9 cellular contexts compared by ENCODE assay signal in genomic region chr7:101308245-101309085, GRCh38. TPM values are rescaled to one million over a fixed set of nuclear protein-coding genes. Genes with fewer than 3 reads are reported as not detected.
A peak's percentile ranks its signal among the peaks of the same experiment; 100 is the strongest.
DNase-seq lines count a peak whose midpoint lies in the region; ATAC-seq and TF ChIP-seq lines count a peak whose summit lies in the region.
"Had no signal": no experiment of that assay in that cellular context is flagged by ENCODE, and none has a peak within 500 bp of the region (broad histone marks: within the 10 kb centered on the region; RNA-seq: fewer than 3 reads in every experiment).

No MANE protein-coding gene starts in this region.

- peaks cover 25% of the 10 kb centered on the region for H3K27me3 Mint-ChIP-seq in GM23338 (ENCODE audit: insufficient read depth, low read depth, poor library complexity)
- peaks cover 53% of the 10 kb centered on the region for H3K27me3 Mint-ChIP-seq in stimulated activated naive CD8-positive, alpha-beta T cell treated with anti-CD3 and anti-CD28 coated beads, Interleukin-15, amount 100 ng/mL, for 72 hours

- H3F3A ChIP-seq in GM23338 (replicated peaks; ENCODE audit: low read depth) = peaks cover 61% of the 10 kb centered on the region

- H3K36me3 ChIP-seq in A673 (ENCODE audit: insufficient read depth, low read length, poor library complexity, severe bottlenecking) (peaks cover 16% of the 10 kb centered on the region), GM23338 (ENCODE audit: insufficient read depth) (peaks cover 57% of the 10 kb centered on the region), mucosa of stomach (ENCODE audit: control insufficient read depth, insufficient read depth, low read length) (no peaks in the 10 kb centered on the region)
- no peaks in the 10 kb centered on the region for H3K36me3 ChIP-seq in effector memory CD4-positive, alpha-beta T cell (ENCODE audit: control insufficient read depth, insufficient read depth, low read length)
- H3K36me3 ChIP-seq: neutrophil had no signal

- H3K4me2 ChIP-seq in GM23338 = peak overlapping the region; percentile 99

- intact Hi-C loops in A673 (cut with micrococcal nuclease; ENCODE audit: unreplicated experiment) = no loop called here

- POLR2A ChIA-PET in A673 (lab: Charles Lee; ENCODE audit: low non-redundant PET) = interaction anchor here (0.6 to 0.7 kb wide), 2 partner anchors 195 to 632 kb away, joined by 3 to 7 read pairs; no protein-coding TSS in a partner anchor

- H4K20me1 ChIP-seq in GM23338 (replicated peaks; ENCODE audit: insufficient read depth) = peaks cover 57% of the 10 kb centered on the region

- H3K9me3 ChIP-seq in A673 (ENCODE audit: low read depth, low read length, poor library complexity, severe bottlenecking) (peaks cover 11% of the 10 kb centered on the region), mucosa of stomach (ENCODE audit: control insufficient read depth, low read length) (no peaks in the 10 kb centered on the region)
- H3K9me3 ChIP-seq in effector memory CD4-positive, alpha-beta T cell (ENCODE audit: control insufficient read depth, low read length) = no peaks in the 10 kb centered on the region
- H3K9me3 ChIP-seq: neutrophil had no signal

- peaks cover 84% of the 10 kb centered on the region for H3K36me3 Mint-ChIP-seq in GM23338 (ENCODE audit: low read depth)

- peak overlapping the region; percentile 98 for H3K4me3 Mint-ChIP-seq in GM23338
- peak overlapping the region; percentile 95 to 96 for H3K4me3 Mint-ChIP-seq in stimulated activated naive CD8-positive, alpha-beta T cell treated with anti-CD3 and anti-CD28 coated beads, Interleukin-15, amount 100 ng/mL, for 72 hours

- peaks cover 10% of the 10 kb centered on the region; the same call in 2 of the 3 replicates for H3K9me3 Mint-ChIP-seq in GM23338
- H3K9me3 Mint-ChIP-seq in stimulated activated naive CD8-positive, alpha-beta T cell treated with anti-CD3 and anti-CD28 coated beads, Interleukin-15, amount 100 ng/mL, for 72 hours = peaks cover 5 to 21% of the 10 kb centered on the region in 2 donors

- H3K27me3 ChIP-seq in A673 (replicated peaks; ENCODE audit: insufficient read depth, low read depth, low read length, poor library complexity) (peaks cover 6% of the 10 kb centered on the region), GM23338 (ENCODE audit: insufficient read depth) (no peaks in the 10 kb centered on the region), mucosa of stomach (ENCODE audit: control insufficient read depth, insufficient read depth, low read length) (peaks cover 22% of the 10 kb centered on the region)
- peaks cover 27% of the 10 kb centered on the region for H3K27me3 ChIP-seq in effector memory CD4-positive, alpha-beta T cell (replicated peaks; ENCODE audit: control insufficient read depth, insufficient read depth, low read length, poor library complexity, severe bottlenecking)

- peaks cover 91% of the 10 kb centered on the region for H3K79me2 ChIP-seq in GM23338 (replicated peaks; ENCODE audit: insufficient read depth)

- CTCF ChIA-PET in A673 (lab: Charles Lee) = interaction anchor here (0.6 to 1.5 kb wide), 3 partner anchors 13 to 196 kb away, joined by 3 to 4 read pairs (median 3); partner anchors contain the start of gene IFT22

- H3K9me2 ChIP-seq in GM23338 (ENCODE audit: insufficient read depth) = no peaks in the 10 kb centered on the region

- peak overlapping the region; percentile 19 for H3K27ac ChIP-seq in A673 (ENCODE audit: low read depth, low read length, poor library complexity, severe bottlenecking)
- peak overlapping the region; percentile 65 for H3K27ac ChIP-seq in GM23338 (ENCODE audit: low read depth)
- peak overlapping the region; percentile 38 for H3K27ac ChIP-seq in VCaP
- no peak overlapping the region for H3K27ac ChIP-seq in effector memory CD4-positive, alpha-beta T cell (ENCODE audit: insufficient read depth, low read length, poor library complexity, severe bottlenecking)
- H3K27ac ChIP-seq: neutrophil had no signal

- H3K4me1 Mint-ChIP-seq in GM23338 = peaks cover 26% of the 10 kb centered on the region
- H3K4me1 Mint-ChIP-seq in stimulated activated naive CD8-positive, alpha-beta T cell treated with anti-CD3 and anti-CD28 coated beads, Interleukin-15, amount 100 ng/mL, for 72 hours = peaks cover 19% of the 10 kb centered on the region

- H3K4me3 ChIP-seq in A673 (ENCODE audit: low read depth, low read length, poor library complexity, severe bottlenecking) = peak overlapping the region; percentile 53
- peak overlapping the region; percentile 97 for H3K4me3 ChIP-seq in GM23338
- peak overlapping the region; percentile 55 for H3K4me3 ChIP-seq in effector memory CD4-positive, alpha-beta T cell (ENCODE audit: insufficient read depth, low read depth, low read length, poor library complexity, severe bottlenecking)
- peak overlapping the region; percentile 14 for H3K4me3 ChIP-seq in mucosa of stomach (ENCODE audit: low read length)

- H3K4me1 ChIP-seq in A673 (ENCODE audit: insufficient read depth, low read length, poor library complexity, severe bottlenecking) = no peaks in the 10 kb centered on the region
- H3K4me1 ChIP-seq in GM23338 (ENCODE audit: insufficient read depth) = peaks cover 42% of the 10 kb centered on the region
- peaks cover 7% of the 10 kb centered on the region for H3K4me1 ChIP-seq in effector memory CD4-positive, alpha-beta T cell (ENCODE audit: control insufficient read depth, insufficient read depth, low read length, poor library complexity, severe bottlenecking)
- no peaks in the 10 kb centered on the region for H3K4me1 ChIP-seq in mucosa of stomach (ENCODE audit: control insufficient read depth, insufficient read depth, low read length)

- BruUV-seq in A673 (replicated peaks; lab: Mats Ljungman, UMichigan) = no TSS peak

- H2AFZ ChIP-seq in GM23338 = no peak overlapping the region

- peak overlapping the region; percentile 43 for H3K9ac ChIP-seq in mucosa of stomach (ENCODE audit: low read length)

- DNase-seq in A673 (ENCODE audit: low spot score) = peak; percentile 84
- DNase-seq in GM23338 (ENCODE audit: low spot score) = peak; percentile 95
- DNase-seq in effector memory CD4-positive, alpha-beta T cell = no peak
- peak; percentile 20 to 42 for DNase-seq in stimulated activated naive CD8-positive, alpha-beta T cell treated with anti-CD3 and anti-CD28 coated beads, Interleukin-15, amount 100 ng/mL, for 72 hours

- peak overlapping the region; percentile 98 for H3K27ac Mint-ChIP-seq in GM23338
- H3K27ac Mint-ChIP-seq in stimulated activated naive CD8-positive, alpha-beta T cell treated with anti-CD3 and anti-CD28 coated beads, Interleukin-15, amount 100 ng/mL, for 72 hours = peak overlapping the region; percentile 97

- TF ChIP-seq CTCF in A673 (conservative IDR thresholded peaks at IDR 0.05; ENCODE audit: low read depth, low read length) (no peak), GM23338 (conservative IDR thresholded peaks at IDR 0.05; ENCODE audit: low read depth in 2 of 2) (no peak), VCaP (conservative IDR thresholded peaks at IDR 0.05) (no peak)

- ATAC-seq in GM23338 (peak; percentile 85), HG03378 (IDR thresholded peaks at IDR 0.05; ENCODE audit: unreplicated experiment) (no peak), HG03460 (IDR thresholded peaks at IDR 0.05; ENCODE audit: unreplicated experiment) (no peak)
- ATAC-seq in stimulated activated naive CD8-positive, alpha-beta T cell treated with anti-CD3 and anti-CD28 coated beads, Interleukin-15, amount 100 ng/mL, for 72 hours = peak; percentile 87

TF ChIP-seq in GM23338, 12 proteins besides CTCF, POLR2A, EP300 and RAD21 (continues in another document):
- TF ChIP-seq NANOG (IDR thresholded peaks at IDR 0.05; ENCODE audit: borderline replicate concordance) (no peak), POLR2AphosphoS5 (IDR thresholded peaks at IDR 0.05; ENCODE audit: low read depth) (peak; percentile 97), EZH2 (IDR thresholded peaks at IDR 0.05; ENCODE audit: low read depth, unreplicated experiment) (no peak), ETS1 (IDR thresholded peaks at IDR 0.05) (0 out of 2 replicates have a peak, but pooled peaks have one; percentile 39)

RNA-seq across cellular contexts. Expression of gene IFT22, which starts 13.1 kb away (rescaled TPM):
- total RNA-seq in A673 (2021) = 41.9 and 47.6 TPM in 2 replicates
- total RNA-seq in GM23338 (2014; rRNA removed; shearing (Covaris generic)) = 13.8 and 22.5 TPM in 2 replicates
- polyA plus RNA-seq in GM23338 (2016; fragmentation: Nextera tagmentation; extraction: Ambion mirVana) = 28.6 and 38.8 TPM in 2 replicates

RNA-seq across cellular contexts. Expression of gene COL26A1, which starts 54.2 kb away (rescaled TPM):
- 0.35 and 0.43 TPM in 2 replicates for total RNA-seq in A673 (2021)
- total RNA-seq in GM23338 (2014; rRNA removed; shearing (Covaris generic)) = 51.7 and 55.0 TPM in 2 replicates
- polyA plus RNA-seq in GM23338 (2016; fragmentation: Nextera tagmentation; extraction: Ambion mirVana) = 17.8 and 20.6 TPM in 2 replicates

Comparison
In these comparisons a context has a peak if more than half of its experiments do, and no peak if none do; other contexts are left out.
1. DNase-seq: peak in A673 (single experiment), GM23338 (single experiment) and stimulated activated naive CD8-positive, alpha-beta T cell treated with anti-CD3 and anti-CD28 coated beads, Interleukin-15, amount 100 ng/mL, for 72 hours (2 of 2); none in effector memory CD4-positive, alpha-beta T cell (0 of 3).
2. H3K4me3 ChIP-seq: peak in every context shown above with its lines; median percentile 97 in GM23338; 55 in effector memory CD4-positive, alpha-beta T cell; 53 in A673; 14 in mucosa of stomach.
3. ATAC-seq: peak in GM23338 (single experiment) and stimulated activated naive CD8-positive, alpha-beta T cell treated with anti-CD3 and anti-CD28 coated beads, Interleukin-15, amount 100 ng/mL, for 72 hours (single experiment); none in HG03378 (single experiment) and HG03460 (single experiment).
4. RNA of gene COL26A1, which starts 54.2 kb away (total RNA-seq): 51.7 to 55.0 TPM in GM23338; 0.35 to 0.43 TPM in A673; every median in the first group is over 10 times any median in the second.